21 cellular contexts compared by ENCODE assay signal in the genomic region with DNA sequence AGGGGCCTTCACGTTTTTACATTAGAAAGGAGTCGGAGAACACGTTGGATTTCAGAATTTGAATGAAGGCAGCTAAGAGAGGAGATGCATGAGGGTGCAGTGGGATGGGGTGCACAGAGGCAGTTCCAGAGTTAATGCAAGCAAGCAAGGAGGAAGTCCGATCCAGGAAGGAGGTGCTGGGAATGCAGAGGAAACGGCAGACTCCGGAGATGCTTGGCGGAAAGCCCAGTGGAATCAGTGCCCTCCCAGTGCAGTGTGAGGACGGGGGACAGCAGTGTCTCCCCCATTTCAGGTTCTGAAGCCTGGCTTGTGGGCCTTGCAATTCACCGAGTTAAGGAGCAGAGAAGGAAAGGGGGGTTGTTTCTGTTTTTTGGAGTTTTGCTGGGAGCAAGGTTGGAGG.
A peak's percentile ranks its signal among the peaks of the same experiment; 100 is the strongest.
DNase-seq lines count a peak whose midpoint lies in the region; ATAC-seq, FAIRE-seq and TF ChIP-seq lines count a peak whose summit lies in the region.
"Had no signal": no experiment of that assay in that cellular context is flagged by ENCODE, and none has a peak within 500 bp of the region (broad histone marks: within the 10 kb centered on the region; RNA-seq: fewer than 3 reads in every experiment).

No MANE protein-coding gene starts in this region.

- peak overlapping the region; percentile 93 for H3K4ac ChIP-seq in IMR-90 (ENCODE audit: low read depth, low read length)

- peaks cover 22% of the 10 kb centered on the region for H3K27me3 Mint-ChIP-seq in endothelial cell (ENCODE audit: unreplicated experiment)
- peaks cover 3% of the 10 kb centered on the region for H3K27me3 Mint-ChIP-seq in nephron (ENCODE audit: low read depth)

- H3K4me3 ChIP-seq in IMR-90 (ENCODE audit: insufficient read depth, low read depth, low read length) (no peak overlapping the region), tibial artery (no peak overlapping the region), small intestine (ENCODE audit: low read depth in 1 of 2, low read length in 2 of 2) (no peak overlapping the region)

- H3K4me3 Mint-ChIP-seq in endothelial cell (ENCODE audit: unreplicated experiment) (peak overlapping the region; percentile 80), nephron (peak overlapping the region in 1 of 3 experiments; percentile 20)
- H3K4me3 Mint-ChIP-seq: B cell; stimulated activated naive CD8-positive, alpha-beta T cell treated with anti-CD3 and anti-CD28 coated beads, Interleukin-15, Interleukin-2, amounts not matched to agents 100 ng/mL and 50 ng/mL, for 24 hours had no signal

- DNase-seq in IMR-90 (no peak), endothelial cell (ENCODE audit: low spot score) (no peak), tibial artery (no peak), small intestine (no peak), SK-N-DZ (ENCODE audit: low spot score) (no peak), GM03348 (ENCODE audit: low spot score) (no peak)
- DNase-seq: activated gamma-delta T cell treated with Interleukin-2 at 50 U/mL for 16 hours, cortex of kidney, DMS53, erythroblast, MM.1S, NCI-H187, NCI-H510A, posterior cingulate gyrus had no signal

- no peak overlapping the region; the same call in 1 of the 2 replicates for H3K56ac ChIP-seq in IMR-90 (ENCODE audit: extremely low read depth, insufficient read depth, low read length)

- 0 out of 2 replicates have a peak, but pooled peaks cover 6% of the 10 kb centered on the region for H4K20me1 ChIP-seq in IMR-90 (ENCODE audit: insufficient read depth, low read length)

- H2AFZ ChIP-seq in IMR-90 (replicated peaks; ENCODE audit: low read length, poor library complexity) = no peak overlapping the region

- peak overlapping the region; percentile 94 for H2AK5ac ChIP-seq in IMR-90 (ENCODE audit: low read depth, low read length)

- peak overlapping the region; percentile 85 for H2BK20ac ChIP-seq in IMR-90 (ENCODE audit: low read depth, low read length)

- H3K9me3 Mint-ChIP-seq in endothelial cell (ENCODE audit: unreplicated experiment) (no peaks in the 10 kb centered on the region), nephron (no peaks in the 10 kb centered on the region)
- H3K9me3 Mint-ChIP-seq: stimulated activated naive CD8-positive, alpha-beta T cell treated with anti-CD3 and anti-CD28 coated beads, Interleukin-15, Interleukin-2, amounts not matched to agents 100 ng/mL and 50 ng/mL, for 24 hours had no signal

- peaks cover 49 to 88% of the 10 kb centered on the region in 2 experiments for H3K79me1 ChIP-seq in IMR-90 (ENCODE audit: low read depth in 1 of 2, low read length in 2 of 2)

- peak overlapping the region; percentile 94 for H2BK120ac ChIP-seq in IMR-90 (ENCODE audit: low read depth, low read length)

- H3K36me3 Mint-ChIP-seq in endothelial cell (ENCODE audit: low read depth, unreplicated experiment) (peaks cover 73% of the 10 kb centered on the region), nephron (ENCODE audit: low read depth) (peaks cover 27% of the 10 kb centered on the region)

- H3K4me1 Mint-ChIP-seq in endothelial cell (ENCODE audit: unreplicated experiment) (peaks cover 93% of the 10 kb centered on the region), nephron (peaks cover 80% of the 10 kb centered on the region)

- H4K91ac ChIP-seq in IMR-90 (ENCODE audit: insufficient read depth, low read depth, low read length) = peak overlapping the region; percentile 91

- H3K27me3 ChIP-seq in IMR-90 (ENCODE audit: control insufficient read depth, insufficient read depth, low read length) (no peaks in the 10 kb centered on the region), tibial artery (no peaks in the 10 kb centered on the region), small intestine (ENCODE audit: control insufficient read depth in 2 of 2, insufficient read depth in 2 of 2, low read length in 2 of 2) (no peaks in the 10 kb centered on the region)

- peak overlapping the region; percentile 75; the same call in 1 of the 2 replicates for H3K23ac ChIP-seq in IMR-90 (ENCODE audit: low read depth, low read length)

- no peak overlapping the region for H2AK9ac ChIP-seq in IMR-90 (replicated peaks; ENCODE audit: low read depth, low read length, poor library complexity)

- POLR2A ChIA-PET in IMR-90 (lab: Charles Lee; ENCODE audit: unreplicated experiment) = no interaction called here

- H3K18ac ChIP-seq in IMR-90 (ENCODE audit: low read depth, low read length) = peak overlapping the region; percentile 58

- H3K9ac ChIP-seq in IMR-90 (ENCODE audit: low read depth, low read length) = no peak overlapping the region

- peak overlapping the region; percentile 75 for H3K14ac ChIP-seq in IMR-90 (replicated peaks; ENCODE audit: low read depth, low read length)

- H2BK15ac ChIP-seq in IMR-90 (ENCODE audit: low read depth, low read length) = peak overlapping the region; percentile 68; the same call in 2 of the 3 replicates

- H3K9me1 ChIP-seq in IMR-90 (ENCODE audit: insufficient read depth, low read length) = peaks cover 51% of the 10 kb centered on the region

- H3K4me1 ChIP-seq in IMR-90 (ENCODE audit: control insufficient read depth, insufficient read depth, low read length) (peaks cover 63% of the 10 kb centered on the region), tibial artery (peaks cover 0 to 97% (median 73%) of the 10 kb centered on the region in 4 donors), small intestine (ENCODE audit: control insufficient read depth in 2 of 2, insufficient read depth in 1 of 2, low read depth in 1 of 2, low read length in 1 of 2) (peaks cover 0 to 2% of the 10 kb centered on the region in 2 donors)

- no peak for FAIRE-seq in small intestine (lab: Jason Lieb, UNC)
- FAIRE-seq: GM18507, GM19239, keratinocyte had no signal

- no peak for TF ChIP-seq CTCF in IMR-90 (conservative IDR thresholded peaks at IDR 0.05; ENCODE audit: low read depth, low read length)
- no peak for TF ChIP-seq CTCF in endothelial cell (IDR thresholded peaks at IDR 0.05; ENCODE audit: unreplicated experiment)
- no peak for TF ChIP-seq CTCF in nephron (IDR thresholded peaks at IDR 0.05; ENCODE audit: unreplicated experiment in 3 of 3)
- no peak for TF ChIP-seq CTCF in tibial artery (IDR thresholded peaks at IDR 0.05)

- H3K4me2 ChIP-seq in IMR-90 (ENCODE audit: low read depth, low read length) = no peak overlapping the region

- H3K27ac Mint-ChIP-seq in endothelial cell (ENCODE audit: unreplicated experiment) (peak overlapping the region; percentile 98), nephron (peak overlapping the region; percentile 80 to 95 (median 90))
- H3K27ac Mint-ChIP-seq: B cell; stimulated activated naive CD8-positive, alpha-beta T cell treated with anti-CD3 and anti-CD28 coated beads, Interleukin-15, Interleukin-2, amounts not matched to agents 100 ng/mL and 50 ng/mL, for 24 hours had no signal

- BruUV-seq in IMR-90 (replicated peaks; lab: Mats Ljungman, UMichigan) = no TSS peak

- TF ChIP-seq RAD21 in IMR-90 (IDR thresholded peaks at IDR 0.05; ENCODE audit: low read length) = no peak

- in situ Hi-C loops in IMR-90 (cut with MboI; ENCODE audit: low sequenced_read_pairs) = no loop called here

- WGBS in IMR-90 (ENCODE audit: extremely low coverage in 2 of 2, insufficient read length in 1 of 2), 2 experiments = no CpG with 5 or more reads among the region's 9 CpGs
- 35 to 43% (median 37%) methylated on average over 9 of the region's 9 CpGs for WGBS in small intestine, 3 donors

- dilution Hi-C loops in IMR-90 (cut with HindIII; ENCODE audit: low sequenced_read_pairs, unreplicated experiment) = no loop called here

- H3K27ac ChIP-seq in IMR-90 (ENCODE audit: insufficient read depth, low read length) = peak overlapping the region; percentile 72
- H3K27ac ChIP-seq in tibial artery = peak overlapping the region; percentile 87 to 88
- H3K27ac ChIP-seq in small intestine (ENCODE audit: low read depth in 1 of 2, low read length in 1 of 2) = peak overlapping the region in 1 of 2 donors; percentile 76

- peaks cover 20% of the 10 kb centered on the region for H3K36me3 ChIP-seq in IMR-90 (ENCODE audit: control insufficient read depth, insufficient read depth, low read length)
- peaks cover 0 to 3% (median 0%) of the 10 kb centered on the region in 3 donors for H3K36me3 ChIP-seq in tibial artery
- H3K36me3 ChIP-seq in small intestine (ENCODE audit: control insufficient read depth in 2 of 2, insufficient read depth in 2 of 2, low read length in 2 of 2) = no peaks in the 10 kb centered on the region

- no peak for TF ChIP-seq POLR2A in IMR-90 (IDR thresholded peaks at IDR 0.05; ENCODE audit: low read depth, low read length)

- peak overlapping the region; percentile 23 for H4K5ac ChIP-seq in IMR-90 (ENCODE audit: low read depth, low read length)

- intact Hi-C loops in IMR-90 (cut with micrococcal nuclease) = no loop called here
- intact Hi-C loops in tibial artery (cut with DNase I; ENCODE audit: low total_unique reads) = no loop called here

- CTCF ChIA-PET in IMR-90 (lab: Yijun Ruan, JAX) = no interaction called here

- ATAC-seq in IMR-90 (ENCODE audit: low read depth) (no peak), HG03521 (IDR thresholded peaks at IDR 0.05; ENCODE audit: unreplicated experiment) (no peak)

- H2BK5ac ChIP-seq in IMR-90 (ENCODE audit: low read depth, low read length, poor library complexity, severe bottlenecking) = peak overlapping the region; percentile 99

- H4K8ac ChIP-seq in IMR-90 (ENCODE audit: low read depth in 2 of 2, low read length in 2 of 2) = peak overlapping the region; percentile 80 to 84

- H3K9me3 ChIP-seq in IMR-90 (ENCODE audit: control insufficient read depth, insufficient read depth, low read length) (no peaks in the 10 kb centered on the region), tibial artery (no peaks in the 10 kb centered on the region), small intestine (ENCODE audit: control insufficient read depth, low read depth) (no peaks in the 10 kb centered on the region)

TF ChIP-seq in IMR-90, 13 proteins besides CTCF, POLR2A, EP300 and RAD21 (continues in another document):
- TF ChIP-seq MAZ (IDR thresholded peaks at IDR 0.05; ENCODE audit: borderline replicate concordance, low read depth, low read length) = no peak
- no peak for TF ChIP-seq SMC3 (IDR thresholded peaks at IDR 0.05; ENCODE audit: low read depth, low read length)
- no peak for TF ChIP-seq RFX5 (IDR thresholded peaks at IDR 0.05; ENCODE audit: low read depth, low read length)
- TF ChIP-seq MXI1 (IDR thresholded peaks at IDR 0.05; ENCODE audit: borderline replicate concordance, low read depth, low read length) = no peak
- no peak for TF ChIP-seq RCOR1 (IDR thresholded peaks at IDR 0.05; ENCODE audit: insufficient replicate concordance, low read length)
- TF ChIP-seq, protein P1, sequence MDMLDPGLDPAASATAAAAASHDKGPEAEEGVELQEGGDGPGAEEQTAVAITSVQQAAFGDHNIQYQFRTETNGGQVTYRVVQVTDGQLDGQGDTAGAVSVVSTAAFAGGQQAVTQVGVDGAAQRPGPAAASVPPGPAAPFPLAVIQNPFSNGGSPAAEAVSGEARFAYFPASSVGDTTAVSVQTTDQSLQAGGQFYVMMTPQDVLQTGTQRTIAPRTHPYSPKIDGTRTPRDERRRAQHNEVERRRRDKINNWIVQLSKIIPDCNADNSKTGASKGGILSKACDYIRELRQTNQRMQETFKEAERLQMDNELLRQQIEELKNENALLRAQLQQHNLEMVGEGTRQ (IDR thresholded peaks at IDR 0.05; ENCODE audit: low read depth, low read length) = no peak
- TF ChIP-seq MAFK (IDR thresholded peaks at IDR 0.05; ENCODE audit: low read depth, low read length) = no peak
